23 cellular contexts compared by ENCODE assay signal in the genomic region with DNA sequence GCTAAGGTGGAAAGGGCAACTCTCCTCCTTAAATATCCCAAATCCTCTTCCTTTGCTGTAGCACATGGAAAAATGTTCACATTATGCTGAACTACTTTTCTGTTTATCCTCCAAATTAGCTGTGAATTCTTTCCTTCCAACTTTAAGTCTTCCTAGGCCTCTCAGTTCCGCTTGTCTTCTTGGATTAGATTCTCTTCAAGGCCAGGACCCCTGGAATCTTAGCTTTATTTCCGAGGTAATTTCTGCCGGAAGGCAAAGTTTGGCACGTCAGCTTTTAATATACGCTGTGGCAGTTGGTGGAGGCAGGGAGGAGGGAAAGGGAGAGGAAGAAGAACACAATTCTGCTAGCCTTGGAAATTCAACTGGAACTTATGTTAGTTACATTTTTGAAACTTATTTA.
"Had no signal": no experiment of that assay in that cellular context is flagged by ENCODE, and none has a peak within 500 bp of the region (broad histone marks: within the 10 kb centered on the region; RNA-seq: fewer than 3 reads in every experiment).

No MANE protein-coding gene starts in this region.

- H3K4me3 ChIP-seq: esophagus muscularis mucosa, gastroesophageal sphincter, mucosa of descending colon, spleen, thyroid gland had no signal

- H3K36me3 ChIP-seq: esophagus muscularis mucosa, gastroesophageal sphincter, spleen, thyroid gland had no signal

- H3K27ac ChIP-seq: coronary artery, esophagus muscularis mucosa, gastroesophageal sphincter, thyroid gland had no signal

- H3K4me3 Mint-ChIP-seq: activated CD8-positive, alpha-beta T cell treated with anti-CD3 and anti-CD28 coated beads, Interleukin-2, amount 10 ng/mL, durations not matched to agents 7 days and 5 days; activated T-helper 1 cell treated with anti-CD3 and anti-CD28 coated beads, Interleukin-12 subunit alpha, Interleukin-12 subunit beta, Interleukin-2, Interleukin-4 antibody, amounts not matched to agents 30 ng/mL and 10 ng/mL and 1 ng/mL, durations not matched to agents 14 hours and 24 hours and 36 hours; central memory CD8-positive, alpha-beta T cell; naive B cell had no signal

- H3K4me1 Mint-ChIP-seq: central memory CD8-positive, alpha-beta T cell; naive B cell had no signal

- H3K9me3 ChIP-seq: esophagus muscularis mucosa, gastroesophageal sphincter, mucosa of descending colon, spleen, thyroid gland had no signal

- ATAC-seq: activated CD8-positive, alpha-beta T cell treated with anti-CD3 and anti-CD28 coated beads, Interleukin-2, amount 10 ng/mL, durations not matched to agents 7 days and 5 days; gastroesophageal sphincter had no signal

- H3K27me3 ChIP-seq: esophagus muscularis mucosa, gastroesophageal sphincter, spleen, thyroid gland had no signal

- H3K4me1 ChIP-seq: spleen had no signal

- H3K36me3 Mint-ChIP-seq: naive B cell had no signal

- DNase-seq: activated CD4-positive, alpha-beta T cell treated with anti-CD3 and anti-CD28 coated beads for 1 hour; activated CD4-positive, alpha-beta T cell treated with anti-CD3 and anti-CD28 coated beads, Interleukin-2, amount 50 U/mL, for 1 hour; activated CD8-positive, alpha-beta T cell treated with anti-CD3 and anti-CD28 coated beads, Interleukin-2, amount 10 ng/mL, durations not matched to agents 7 days and 5 days; activated gamma-delta T cell; activated naive CD4-positive, alpha-beta T cell treated with anti-CD3 and anti-CD28 coated beads, Interleukin-2, amount 50 U/mL, for 16 hours; aorta; head of caudate nucleus; left cardiac atrium; naive B cell; retina; spleen; stimulated activated CD4-positive, alpha-beta T cell treated with anti-CD3 and anti-CD28 coated beads, Interleukin-4, amount 100 ng/mL, for 1 hour; stimulated activated naive CD4-positive, alpha-beta T cell treated with Interleukin-2 at 50 U/mL for 16 hours; substantia nigra; T-helper 9 cell; thyroid gland had no signal

- H3K27ac Mint-ChIP-seq: activated CD8-positive, alpha-beta T cell treated with anti-CD3 and anti-CD28 coated beads, Interleukin-2, amount 10 ng/mL, durations not matched to agents 7 days and 5 days; activated T-helper 1 cell treated with anti-CD3 and anti-CD28 coated beads, Interleukin-12 subunit alpha, Interleukin-12 subunit beta, Interleukin-2, Interleukin-4 antibody, amounts not matched to agents 30 ng/mL and 10 ng/mL and 1 ng/mL, durations not matched to agents 14 hours and 24 hours and 36 hours; naive B cell; progenitor cell of endocrine pancreas had no signal

- H3K9me3 Mint-ChIP-seq: activated T-helper 1 cell treated with anti-CD3 and anti-CD28 coated beads, Interleukin-12 subunit alpha, Interleukin-12 subunit beta, Interleukin-2, Interleukin-4 antibody, amounts not matched to agents 30 ng/mL and 10 ng/mL and 1 ng/mL, durations not matched to agents 14 hours and 24 hours and 36 hours; central memory CD8-positive, alpha-beta T cell had no signal

- H3K27me3 Mint-ChIP-seq: progenitor cell of endocrine pancreas had no signal
